In genomic region chr18:63090334-63090733, GRCh38 we compare ENCODE assay signal across 27 cellular contexts.
DNase-seq lines count a peak whose midpoint lies in the region; ATAC-seq, FAIRE-seq and TF ChIP-seq lines count a peak whose summit lies in the region.
"Had no signal": no experiment of that assay in that cellular context is flagged by ENCODE, and none has a peak within 500 bp of the region (broad histone marks: within the 10 kb centered on the region; RNA-seq: fewer than 3 reads in every experiment).

No MANE protein-coding gene starts in this region.

- H3K4me3 Mint-ChIP-seq in Caco-2 (ENCODE audit: unreplicated experiment), result no peak overlapping the region
- H3K4me3 Mint-ChIP-seq in activated naive CD4-positive, alpha-beta T cell treated with anti-CD3 and anti-CD28 coated beads, Interleukin-2, amount 10 ng/mL, durations not matched to agents 7 days and 5 days, result no peak overlapping the region
- H3K4me3 Mint-ChIP-seq in activated naive CD4-positive, alpha-beta T cell treated with anti-CD3 and anti-CD28 coated beads for 36 hours, result no peak overlapping the region
- H3K4me3 Mint-ChIP-seq: activated CD4-positive, alpha-beta memory T cell treated with anti-CD3 and anti-CD28 coated beads, Interleukin-2, amount 10 ng/mL, durations not matched to agents 7 days and 5 days; activated naive CD8-positive, alpha-beta T cell treated with anti-CD3 and anti-CD28 coated beads for 36 hours; naive B cell; stimulated activated naive CD8-positive, alpha-beta T cell treated with anti-CD3 and anti-CD28 coated beads, Interleukin-15, amount 100 ng/mL, for 72 hours had no signal

- H3K4me1 ChIP-seq in Caco-2 (peaks cover 21% of the 10 kb centered on the region), psoas muscle (no peaks in the 10 kb centered on the region)
- H3K4me1 ChIP-seq: ascending aorta, gastrocnemius medialis, left ventricle myocardium inferior, tibial artery had no signal

- ATAC-seq in omental fat pad (ENCODE audit: low FRiP score) (peak; percentile 84), HG02852 (IDR thresholded peaks at IDR 0.05; ENCODE audit: unreplicated experiment) (no peak), psoas muscle (no peak)
- ATAC-seq: gastrocnemius medialis; stimulated activated naive CD8-positive, alpha-beta T cell treated with anti-CD3 and anti-CD28 coated beads, Interleukin-15, amount 100 ng/mL, for 72 hours had no signal

- peak; percentile 86 for FAIRE-seq in endometrium (lab: Jason Lieb, UNC)

- H3K4me3 ChIP-seq in Caco-2 (ENCODE audit: low read depth, low read length), result no peak overlapping the region
- H3K4me3 ChIP-seq in psoas muscle, result no peak overlapping the region
- H3K4me3 ChIP-seq: ascending aorta, esophagus muscularis mucosa, gastrocnemius medialis, left ventricle myocardium inferior, tibial artery had no signal

- no peak overlapping the region for H3K27ac ChIP-seq in psoas muscle
- H3K27ac ChIP-seq: ascending aorta, esophagus muscularis mucosa, gastrocnemius medialis, left ventricle myocardium inferior, tibial artery had no signal

- TF ChIP-seq CTCF in Caco-2 (IDR thresholded peaks at IDR 0.05; ENCODE audit: insufficient read depth in 1 of 2, low read depth in 1 of 2, low read length in 1 of 2, severe bottlenecking in 1 of 2, unreplicated experiment in 1 of 2), result no peak
- no peak for TF ChIP-seq CTCF in omental fat pad (IDR thresholded peaks at IDR 0.05)
- TF ChIP-seq CTCF in psoas muscle (IDR thresholded peaks at IDR 0.05), result no peak

- BruUV-seq in Caco-2 (replicated peaks; lab: Mats Ljungman, UMichigan), result no TSS peak

- H3K36me3 ChIP-seq in Caco-2 (ENCODE audit: control insufficient read depth, insufficient read depth, low read length) (no peaks in the 10 kb centered on the region), psoas muscle (ENCODE audit: insufficient read depth in 1 of 2, low read depth in 1 of 2) (no peaks in the 10 kb centered on the region)
- H3K36me3 ChIP-seq: ascending aorta, esophagus muscularis mucosa, gastrocnemius medialis, left ventricle myocardium inferior, tibial artery had no signal

- no peaks in the 10 kb centered on the region for H3K36me3 Mint-ChIP-seq in Caco-2 (ENCODE audit: insufficient read depth, unreplicated experiment)
- no peaks in the 10 kb centered on the region for H3K36me3 Mint-ChIP-seq in activated naive CD4-positive, alpha-beta T cell treated with anti-CD3 and anti-CD28 coated beads, Interleukin-2, amount 10 ng/mL, durations not matched to agents 7 days and 5 days
- no peaks in the 10 kb centered on the region for H3K36me3 Mint-ChIP-seq in activated naive CD4-positive, alpha-beta T cell treated with anti-CD3 and anti-CD28 coated beads for 36 hours (ENCODE audit: low read depth)
- H3K36me3 Mint-ChIP-seq: activated naive CD8-positive, alpha-beta T cell treated with anti-CD3 and anti-CD28 coated beads for 36 hours; naive B cell had no signal

- peaks cover 21% of the 10 kb centered on the region for H3K4me1 Mint-ChIP-seq in Caco-2 (ENCODE audit: low read depth, unreplicated experiment)
- H3K4me1 Mint-ChIP-seq in activated naive CD4-positive, alpha-beta T cell treated with anti-CD3 and anti-CD28 coated beads, Interleukin-2, amount 10 ng/mL, durations not matched to agents 7 days and 5 days, result no peaks in the 10 kb centered on the region
- H3K4me1 Mint-ChIP-seq in activated naive CD4-positive, alpha-beta T cell treated with anti-CD3 and anti-CD28 coated beads for 36 hours (ENCODE audit: low read depth), result peaks cover 3% of the 10 kb centered on the region
- H3K4me1 Mint-ChIP-seq: activated CD4-positive, alpha-beta memory T cell treated with anti-CD3 and anti-CD28 coated beads, Interleukin-2, amount 10 ng/mL, durations not matched to agents 7 days and 5 days; activated naive CD8-positive, alpha-beta T cell treated with anti-CD3 and anti-CD28 coated beads for 36 hours; naive B cell; stimulated activated naive CD8-positive, alpha-beta T cell treated with anti-CD3 and anti-CD28 coated beads, Interleukin-15, amount 100 ng/mL, for 72 hours had no signal

- POLR2A ChIA-PET in Caco-2 (lab: Charles Lee), result no interaction called here

- intact Hi-C loops in Caco-2 (cut with micrococcal nuclease; ENCODE audit: unreplicated experiment), result no loop called here
- intact Hi-C loops in psoas muscle (cut with DNase I), result no loop called here
- intact Hi-C loops in activated naive CD4-positive, alpha-beta T cell treated with anti-CD3 and anti-CD28 coated beads for 36 hours (cut with micrococcal nuclease), result no loop called here

- peak overlapping the region; percentile 43 for H3K27ac Mint-ChIP-seq in Caco-2 (ENCODE audit: unreplicated experiment)
- no peak overlapping the region for H3K27ac Mint-ChIP-seq in activated naive CD4-positive, alpha-beta T cell treated with anti-CD3 and anti-CD28 coated beads, Interleukin-2, amount 10 ng/mL, durations not matched to agents 7 days and 5 days
- H3K27ac Mint-ChIP-seq in activated naive CD4-positive, alpha-beta T cell treated with anti-CD3 and anti-CD28 coated beads for 36 hours, result no peak overlapping the region
- H3K27ac Mint-ChIP-seq: activated CD4-positive, alpha-beta memory T cell treated with anti-CD3 and anti-CD28 coated beads, Interleukin-2, amount 10 ng/mL, durations not matched to agents 7 days and 5 days; activated naive CD8-positive, alpha-beta T cell treated with anti-CD3 and anti-CD28 coated beads for 36 hours; stimulated activated naive CD8-positive, alpha-beta T cell treated with anti-CD3 and anti-CD28 coated beads, Interleukin-15, amount 100 ng/mL, for 72 hours had no signal

- peaks cover 10% of the 10 kb centered on the region for H3K9me3 Mint-ChIP-seq in Caco-2 (ENCODE audit: unreplicated experiment)
- H3K9me3 Mint-ChIP-seq in activated naive CD4-positive, alpha-beta T cell treated with anti-CD3 and anti-CD28 coated beads, Interleukin-2, amount 10 ng/mL, durations not matched to agents 7 days and 5 days, result no peaks in the 10 kb centered on the region
- H3K9me3 Mint-ChIP-seq in activated naive CD4-positive, alpha-beta T cell treated with anti-CD3 and anti-CD28 coated beads for 36 hours, result no peaks in the 10 kb centered on the region
- H3K9me3 Mint-ChIP-seq: activated CD4-positive, alpha-beta memory T cell treated with anti-CD3 and anti-CD28 coated beads, Interleukin-2, amount 10 ng/mL, durations not matched to agents 7 days and 5 days; activated naive CD8-positive, alpha-beta T cell treated with anti-CD3 and anti-CD28 coated beads for 36 hours; naive B cell; stimulated activated naive CD8-positive, alpha-beta T cell treated with anti-CD3 and anti-CD28 coated beads, Interleukin-15, amount 100 ng/mL, for 72 hours had no signal

- CTCF ChIA-PET in Caco-2 (lab: Charles Lee), result no interaction called here
- CTCF ChIA-PET in activated naive CD4-positive, alpha-beta T cell treated with anti-CD3 and anti-CD28 coated beads, Interleukin-2, amount 10 ng/mL, durations not matched to agents 7 days and 5 days (lab: Charles Lee), result no interaction called here
- CTCF ChIA-PET in activated naive CD4-positive, alpha-beta T cell treated with anti-CD3 and anti-CD28 coated beads for 36 hours (lab: Charles Lee), result no interaction called here

- H3K27me3 Mint-ChIP-seq in Caco-2 (ENCODE audit: insufficient read depth, unreplicated experiment), result no peaks in the 10 kb centered on the region
- peaks cover 52% of the 10 kb centered on the region for H3K27me3 Mint-ChIP-seq in activated naive CD4-positive, alpha-beta T cell treated with anti-CD3 and anti-CD28 coated beads, Interleukin-2, amount 10 ng/mL, durations not matched to agents 7 days and 5 days
- no peaks in the 10 kb centered on the region for H3K27me3 Mint-ChIP-seq in activated naive CD4-positive, alpha-beta T cell treated with anti-CD3 and anti-CD28 coated beads for 36 hours (ENCODE audit: low read depth)
- H3K27me3 Mint-ChIP-seq: activated naive CD8-positive, alpha-beta T cell treated with anti-CD3 and anti-CD28 coated beads for 36 hours; stimulated activated naive CD8-positive, alpha-beta T cell treated with anti-CD3 and anti-CD28 coated beads, Interleukin-15, amount 100 ng/mL, for 72 hours had no signal

- DNase-seq in Caco-2, result no peak
- DNase-seq in NOMO-1 treated with DMSO at 0.1 percent for 48 hours (lab: John Stamatoyannopoulos, UW; ENCODE audit: unreplicated experiment), result peak; percentile 24
- no peak for DNase-seq in omental fat pad (ENCODE audit: low spot score)
- DNase-seq in activated naive CD4-positive, alpha-beta T cell treated with anti-CD3 and anti-CD28 coated beads, Interleukin-2, amount 10 ng/mL, durations not matched to agents 7 days and 5 days, result no peak
- DNase-seq in psoas muscle, result no peak
- DNase-seq in activated naive CD4-positive, alpha-beta T cell treated with anti-CD3 and anti-CD28 coated beads for 36 hours, result no peak
- DNase-seq: activated CD4-positive, alpha-beta memory T cell treated with anti-CD3 and anti-CD28 coated beads, Interleukin-2, amount 10 ng/mL, durations not matched to agents 7 days and 5 days; activated CD4-positive, alpha-beta T cell treated with anti-CD3 and anti-CD28 coated beads for 1 hour; activated naive CD8-positive, alpha-beta T cell treated with anti-CD3 and anti-CD28 coated beads for 36 hours; activated T-cell treated with anti-CD3 and anti-CD28 coated beads for 4 hours; caudate nucleus; DND-41; gastrocnemius medialis; hippocampal formation; left ventricle myocardium inferior; naive B cell; NCI-H1105; NCI-H1930; nucleus accumbens; RPMI8226; stimulated activated naive CD8-positive, alpha-beta T cell treated with anti-CD3 and anti-CD28 coated beads, Interleukin-15, amount 100 ng/mL, for 72 hours; T-helper 2 cell; tibial artery had no signal

- H3K9me3 ChIP-seq in Caco-2 (no peaks in the 10 kb centered on the region), psoas muscle (no peaks in the 10 kb centered on the region)
- H3K9me3 ChIP-seq: ascending aorta, esophagus muscularis mucosa, gastrocnemius medialis, left ventricle myocardium inferior, tibial artery had no signal

- H3K27me3 ChIP-seq in Caco-2 (replicated peaks; ENCODE audit: control insufficient read depth, insufficient read depth, low read length) (no peaks in the 10 kb centered on the region), psoas muscle (ENCODE audit: insufficient read depth in 3 of 3, low read length in 2 of 3) (no peaks in the 10 kb centered on the region)
- H3K27me3 ChIP-seq: ascending aorta, esophagus muscularis mucosa, gastrocnemius medialis had no signal

- WGBS in psoas muscle, 3 donors, result 83 to 89% (median 88%) methylated on average over 12 of the region's 12 CpGs
